Comparison of ENCODE assay signal across 8 cellular contexts in genomic region chr4:140523370-140523856, GRCh38. TPM values are rescaled to one million over a fixed set of nuclear protein-coding genes. Genes with fewer than 3 reads are reported as not detected.
DNase-seq lines count a peak whose midpoint lies in the region; ATAC-seq and TF ChIP-seq lines count a peak whose summit lies in the region.

No MANE protein-coding gene starts in this region.

- H3K36me3 Mint-ChIP-seq in T-cell: peaks cover 17% of the 10 kb centered on the region

- peak overlapping the region; percentile 81 to 84 (median 84) for H3K4me3 Mint-ChIP-seq in T-cell

- no peaks in the 10 kb centered on the region for H3K4me1 ChIP-seq in thymus (ENCODE audit: control insufficient read depth, insufficient read depth, low read length)

- CTCF ChIA-PET in HEK293T (lab: Yijun Ruan, JAX) (interaction anchor here (0.8 to 1.1 kb wide), 4 partner anchors 18 to 164 kb away, joined by 3 to 5 read pairs (median 3); no protein-coding TSS in a partner anchor), T-cell (lab: Charles Lee) (interaction anchor here in 1 of 2 donors (1.0 to 2.0 kb wide), 3 partner anchors 13 to 164 kb away, joined by 4 to 13 read pairs (median 5); partner anchors contain the start of gene SCOC)

- peaks cover 23 to 33% (median 30%) of the 10 kb centered on the region in 3 donors for H3K4me1 Mint-ChIP-seq in T-cell

- no peak for DNase-seq in HEK293T (ENCODE audit: extremely low spot score)
- DNase-seq in T-cell: no peak
- no peak for DNase-seq in inferior parietal cortex (ENCODE audit: extremely low spot score)
- no peak for DNase-seq in HT-29 (ENCODE audit: low spot score)
- DNase-seq in NCI-H69 (lab: John Stamatoyannopoulos, UW): no peak

- H3K9me3 Mint-ChIP-seq in T-cell: no peaks in the 10 kb centered on the region

- H3K4me3 ChIP-seq in iPS-18c (ENCODE audit: insufficient read depth, low read depth, low read length): 0 out of 2 replicates have a peak overlapping the region, but pooled peaks have one; percentile 9
- peak overlapping the region; percentile 69 for H3K4me3 ChIP-seq in thymus (ENCODE audit: low read length)

- H3K36me3 ChIP-seq in thymus (ENCODE audit: control insufficient read depth, insufficient read depth): no peaks in the 10 kb centered on the region

- H3K27ac Mint-ChIP-seq in T-cell: peak overlapping the region; percentile 68 to 86

- POLR2A ChIA-PET in HEK293T (lab: Yijun Ruan, JAX): interaction anchor here (0.6 to 2.4 kb wide), 9 partner anchors 7 to 150 kb away, joined by 3 to 8 read pairs (median 4); partner anchors contain the start of gene SCOC
- POLR2A ChIA-PET in T-cell (lab: Charles Lee): no interaction called here

- H3K9me3 ChIP-seq in iPS-18c (ENCODE audit: control insufficient read depth, insufficient read depth, low read length) (no peaks in the 10 kb centered on the region), thymus (ENCODE audit: control insufficient read depth) (no peaks in the 10 kb centered on the region)

- 36% methylated on average over 8 of the region's 8 CpGs for WGBS in thymus

- ATAC-seq in GM18498 (IDR thresholded peaks at IDR 0.05; ENCODE audit: unreplicated experiment): peak; percentile 22
- ATAC-seq in T-cell (replicated peaks in 1 of 4): no peak

- H3K27me3 Mint-ChIP-seq in T-cell: no peaks in the 10 kb centered on the region

- no peaks in the 10 kb centered on the region for H3K27me3 ChIP-seq in thymus (ENCODE audit: control insufficient read depth, insufficient read depth)

- peak overlapping the region; percentile 37 for H3K27ac ChIP-seq in thymus (ENCODE audit: low read depth)

TF ChIP-seq in HEK293T, 16 proteins besides CTCF, POLR2A, EP300 and RAD21:
- TF ChIP-seq HDGF (IDR thresholded peaks at IDR 0.05; ENCODE audit: borderline replicate concordance) (no peak), SP1 (IDR thresholded peaks at IDR 0.05) (no peak), L3MBTL2 (conservative IDR thresholded peaks at IDR 0.05) (peak; percentile 88; the same call in 1 of the 2 replicates)

RNA-seq across cellular contexts. Expression of gene ELMOD2, which starts 0.6 kb away (rescaled TPM):
- total RNA-seq in T-cell: 10 to 100 TPM; 11.1 to 22.8 (median 18.8) TPM
- polyA plus RNA-seq in thymus: 17.2 TPM
- 4.9 and 9.9 TPM in 2 replicates for total RNA-seq in HT-29 (2014; rRNA removed; shearing (Covaris generic))

RNA-seq across cellular contexts. Expression of gene MGAT4D, which starts 25.3 kb away (rescaled TPM):
- total RNA-seq in T-cell: not detected
- not detected for polyA plus RNA-seq in thymus
- total RNA-seq in HT-29 (2014; rRNA removed; shearing (Covaris generic)): not detected in 2 replicates

RNA-seq across cellular contexts. Expression of gene UCP1, which starts 45.3 kb away (rescaled TPM):
- total RNA-seq in T-cell: not detected
- polyA plus RNA-seq in thymus: 0.05 TPM
- total RNA-seq in HT-29 (2014; rRNA removed; shearing (Covaris generic)): not detected in 2 replicates
